In the genomic region with DNA sequence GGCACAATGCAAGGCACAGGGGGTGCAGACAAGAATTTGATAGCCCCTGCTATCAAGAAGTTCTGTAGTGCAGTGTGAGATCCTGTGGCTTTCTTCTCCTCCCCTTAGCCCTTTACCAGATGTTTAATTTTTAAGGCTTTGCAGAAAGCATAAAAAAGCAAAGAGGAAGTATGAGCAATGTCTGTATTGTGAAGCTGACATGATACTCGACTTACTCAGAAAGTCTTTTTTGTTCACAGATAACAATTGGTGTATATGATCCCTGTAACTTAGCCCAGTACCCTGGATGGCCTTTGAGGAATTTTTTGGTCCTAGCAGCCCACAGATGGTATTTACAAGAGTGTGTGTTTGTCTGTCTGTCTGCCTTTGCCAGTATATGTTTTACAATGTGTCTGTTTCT, we compare ENCODE assay signal across 15 cellular contexts. TPM values are rescaled to one million over a fixed set of nuclear protein-coding genes. Genes with fewer than 3 reads are reported as not detected.
A peak's percentile ranks its signal among the peaks of the same experiment; 100 is the strongest.
DNase-seq lines count a peak whose midpoint lies in the region; TF ChIP-seq lines count a peak whose summit lies in the region.
"Had no signal": no experiment of that assay in that cellular context is flagged by ENCODE, and none has a peak within 500 bp of the region (broad histone marks: within the 10 kb centered on the region; RNA-seq: fewer than 3 reads in every experiment).

No MANE protein-coding gene starts in this region.

- H3K4me3 Mint-ChIP-seq in MCF 10A (ENCODE audit: unreplicated experiment) = no peak overlapping the region

- H3K4me1 ChIP-seq in breast epithelium (no peaks in the 10 kb centered on the region), A673 (ENCODE audit: insufficient read depth, low read length, poor library complexity, severe bottlenecking) (no peaks in the 10 kb centered on the region), BE2C (no peaks in the 10 kb centered on the region)
- H3K4me1 ChIP-seq: BLaER1, transverse colon had no signal

- CTCF ChIA-PET in MCF 10A (lab: Yijun Ruan, JAX) (interaction anchor here (0.7 to 1.2 kb wide), 2 partner anchors 88 to 176 kb away, joined by 3 read pairs; partner anchors contain the start of gene HRH1), A673 (lab: Charles Lee) (no interaction called here)

- H3K4me1 Mint-ChIP-seq in MCF 10A (ENCODE audit: insufficient read depth, unreplicated experiment) = no peaks in the 10 kb centered on the region

- POLR2A ChIA-PET in MCF 10A (lab: Yijun Ruan, JAX) = no interaction called here
- POLR2A ChIA-PET in A673 (lab: Charles Lee; ENCODE audit: low non-redundant PET) = no interaction called here

- H3K27me3 ChIP-seq in breast epithelium (no peaks in the 10 kb centered on the region), A673 (replicated peaks; ENCODE audit: insufficient read depth, low read depth, low read length, poor library complexity) (no peaks in the 10 kb centered on the region), BE2C (no peaks in the 10 kb centered on the region)
- H3K27me3 ChIP-seq: BLaER1, transverse colon had no signal

- peaks cover 56% of the 10 kb centered on the region for H3K36me3 Mint-ChIP-seq in MCF 10A (ENCODE audit: insufficient read depth, unreplicated experiment)

- no peak for TF ChIP-seq POLR2A in breast epithelium (IDR thresholded peaks at IDR 0.05)

- H3K27ac ChIP-seq in breast epithelium (no peak overlapping the region), epithelial cell of prostate (peak overlapping the region; percentile 34), A673 (ENCODE audit: low read depth, low read length, poor library complexity, severe bottlenecking) (no peak overlapping the region), caudate nucleus (ENCODE audit: low read depth, low read length) (no peak overlapping the region)
- H3K27ac ChIP-seq: BLaER1, KMS-11, transverse colon had no signal

- intact Hi-C loops in MCF 10A (cut with micrococcal nuclease) (loop anchor here (10.0 kb wide), 1 partner anchor 576 kb away; no protein-coding TSS in a partner anchor), breast epithelium (cut with DNase I; ENCODE audit: low total_unique reads) (no loop called here), A673 (cut with micrococcal nuclease; ENCODE audit: unreplicated experiment) (no loop called here)

- TF ChIP-seq CTCF in MCF 10A (IDR thresholded peaks at IDR 0.05; ENCODE audit: unreplicated experiment) = no peak
- TF ChIP-seq CTCF in breast epithelium (IDR thresholded peaks at IDR 0.05) = no peak
- no peak for TF ChIP-seq CTCF in A673 (conservative IDR thresholded peaks at IDR 0.05; ENCODE audit: low read depth, low read length)
- TF ChIP-seq CTCF in BE2C (IDR thresholded peaks at IDR 0.05; ENCODE audit: low read depth, low read length) = no peak

- peak overlapping the region; percentile 32 for H3K27ac Mint-ChIP-seq in MCF 10A (ENCODE audit: low read depth, unreplicated experiment)
- H3K27ac Mint-ChIP-seq: progenitor cell of endocrine pancreas had no signal

- BruUV-seq in MCF 10A (replicated peaks; lab: Mats Ljungman, UMichigan) (no TSS peak), A673 (replicated peaks; lab: Mats Ljungman, UMichigan) (no TSS peak)

- H3K9me3 Mint-ChIP-seq in MCF 10A (ENCODE audit: unreplicated experiment) = no peaks in the 10 kb centered on the region

- H3K36me3 ChIP-seq in breast epithelium (no peaks in the 10 kb centered on the region), A673 (ENCODE audit: insufficient read depth, low read length, poor library complexity, severe bottlenecking) (no peaks in the 10 kb centered on the region), BE2C (no peaks in the 10 kb centered on the region)

- H3K9me3 ChIP-seq in breast epithelium = no peaks in the 10 kb centered on the region
- H3K9me3 ChIP-seq in A673 (ENCODE audit: low read depth, low read length, poor library complexity, severe bottlenecking) = no peaks in the 10 kb centered on the region
- H3K9me3 ChIP-seq in BE2C = no peaks in the 10 kb centered on the region
- H3K9me3 ChIP-seq: BLaER1, transverse colon had no signal

- H3K4me3 ChIP-seq in breast epithelium (no peak overlapping the region), A673 (ENCODE audit: low read depth, low read length, poor library complexity, severe bottlenecking) (no peak overlapping the region), BE2C (ENCODE audit: low read depth, low read length) (no peak overlapping the region)
- H3K4me3 ChIP-seq: BLaER1, transverse colon had no signal

- no peak for DNase-seq in MCF 10A (ENCODE audit: unreplicated experiment)
- no peak for DNase-seq in breast epithelium (ENCODE audit: low spot score in 2 of 2)
- peak; percentile 30 for DNase-seq in RPMI7951 (ENCODE audit: low read depth)
- no peak for DNase-seq in epithelial cell of prostate (ENCODE audit: low read depth, low spot score)
- DNase-seq in A673 (ENCODE audit: low spot score) = no peak
- DNase-seq in caudate nucleus (lab: John Stamatoyannopoulos, UW) = no peak
- no peak for DNase-seq in BE2C
- no peak for DNase-seq in NCI-H1105 treated with DMSO at 0.1 percent for 48 hours (lab: John Stamatoyannopoulos, UW)
- DNase-seq: activated CD8-positive, alpha-beta memory T cell treated with anti-CD3 and anti-CD28 coated beads, Interleukin-2, amount 50 U/mL, for 4 hours; kidney; NCI-H1930; transverse colon had no signal

- no peaks in the 10 kb centered on the region for H3K27me3 Mint-ChIP-seq in MCF 10A (ENCODE audit: insufficient read depth, unreplicated experiment)
- H3K27me3 Mint-ChIP-seq: progenitor cell of endocrine pancreas had no signal

RNA-seq across cellular contexts. Expression of gene ATG7, which starts 58.9 kb away (rescaled TPM):
- total RNA-seq in MCF 10A (2022) (52.3 and 54.0 TPM in 2 replicates), breast epithelium (10 to 100 TPM; 64.9 to 81.9 (median 75.5) TPM), A673 (2021) (30.9 and 33.8 TPM in 2 replicates)
- total RNA-seq in RPMI7951 (2014; rRNA removed; shearing (Covaris generic)) = 103 and 110 TPM in 2 replicates
- 7.4 TPM for polyA plus RNA-seq in BE2C (2012; ENCODE audit: insufficient read depth, insufficient read length, low read depth)
